ENCODE assay signal across 17 cellular contexts in the genomic region with DNA sequence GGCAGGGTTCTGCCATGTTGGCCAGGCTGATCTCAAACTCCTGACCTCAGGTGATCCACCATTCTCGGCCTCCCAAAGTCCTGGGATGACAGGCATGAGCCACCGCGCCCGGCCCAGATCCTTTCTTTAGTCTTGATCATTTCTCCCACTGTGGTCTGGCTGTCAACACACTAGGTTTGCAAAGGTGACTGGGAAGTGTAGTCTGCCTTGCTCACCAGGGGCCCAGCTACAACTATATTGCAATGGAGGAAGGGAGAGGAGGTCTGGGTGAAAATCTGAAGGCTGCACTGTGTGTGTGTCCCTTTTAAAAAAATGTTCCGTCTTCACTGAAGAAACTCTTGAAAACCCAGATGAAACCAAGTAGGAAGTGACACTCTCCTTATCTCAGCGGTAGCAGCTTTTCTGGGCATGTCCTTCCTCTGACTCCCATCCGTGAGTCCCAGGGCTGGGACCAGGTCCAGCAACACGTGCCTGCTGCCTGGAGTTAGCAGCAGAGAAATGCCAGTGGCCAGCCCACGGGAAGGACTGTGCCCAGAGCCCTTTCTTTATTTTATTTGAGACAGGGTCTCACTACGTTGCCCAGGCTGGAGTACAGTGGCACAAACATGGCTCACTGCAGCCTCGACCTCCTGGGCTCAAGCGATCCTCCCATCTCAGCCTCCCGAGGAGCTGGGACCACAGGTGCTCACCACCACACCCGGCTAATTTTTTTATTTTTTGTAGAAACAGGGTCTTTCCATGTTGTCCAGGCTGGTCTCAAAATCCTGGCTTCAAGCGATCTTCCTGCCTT. TPM values are rescaled to one million over a fixed set of nuclear protein-coding genes. Genes with fewer than 3 reads are reported as not detected.
DNase-seq lines count a peak whose midpoint lies in the region; ATAC-seq and TF ChIP-seq lines count a peak whose summit lies in the region.
"Had no signal": no experiment of that assay in that cellular context is flagged by ENCODE, and none has a peak within 500 bp of the region (broad histone marks: within the 10 kb centered on the region; RNA-seq: fewer than 3 reads in every experiment).

No MANE protein-coding gene starts in this region.

- no peak overlapping the region for H3K9ac ChIP-seq in GM23248
- H3K9ac ChIP-seq in PC-3 (ENCODE audit: low read length), result no peak overlapping the region

- H3K36me3 Mint-ChIP-seq in activated T-helper 17 cell treated with anti-CD3 and anti-CD28 coated beads, Interleukin-2, amount 50 U/mL, for 72 hours (ENCODE audit: low read depth), result no peaks in the 10 kb centered on the region
- H3K36me3 Mint-ChIP-seq in activated T-cell treated with anti-CD3 and anti-CD28 coated beads, Interleukin-2, amount 50 U/mL, for 4 hours (ENCODE audit: insufficient read depth), result peaks cover 2% of the 10 kb centered on the region

- H4K20me1 ChIP-seq in GM23248 (ENCODE audit: insufficient read depth) (no peaks in the 10 kb centered on the region), PC-3 (ENCODE audit: low read length) (no peaks in the 10 kb centered on the region)

- in situ Hi-C loops in GM23248 (cut with MboI), result no loop called here

- H3K4me1 ChIP-seq in GM23248 (ENCODE audit: insufficient read depth) (no peaks in the 10 kb centered on the region), PC-3 (ENCODE audit: insufficient read depth, low read length) (no peaks in the 10 kb centered on the region)
- H3K4me1 ChIP-seq: Peyer's patch had no signal

- H3K27ac ChIP-seq in GM23248, result no peak overlapping the region
- H3K27ac ChIP-seq in PC-3 (ENCODE audit: low read length), result no peak overlapping the region
- H3K27ac ChIP-seq: Peyer's patch had no signal

- POLR2A ChIA-PET in PC-3 (lab: Charles Lee; ENCODE audit: unreplicated experiment), result no interaction called here

- H3K9me3 ChIP-seq in GM23248 (ENCODE audit: low read depth) (no peaks in the 10 kb centered on the region), PC-3 (ENCODE audit: low read length) (peaks cover 6% of the 10 kb centered on the region; the same call in 1 of the 2 replicates)

- H3K79me2 ChIP-seq in GM23248 (ENCODE audit: insufficient read depth) (no peaks in the 10 kb centered on the region), PC-3 (ENCODE audit: low read length) (no peaks in the 10 kb centered on the region)

- no peaks in the 10 kb centered on the region for H3K9me2 ChIP-seq in GM23248 (ENCODE audit: insufficient read depth)
- no peaks in the 10 kb centered on the region for H3K9me2 ChIP-seq in PC-3 (replicated peaks; ENCODE audit: low read length)

- intact Hi-C loops in PC-3 (cut with micrococcal nuclease), result no loop called here

- peak; percentile 40; the same call in 1 of the 2 replicates for ATAC-seq in PC-3
- peak; percentile 34 for ATAC-seq in esophagus mucosa
- no peak for ATAC-seq in activated CD4-positive, CD25-positive, alpha-beta regulatory T cell treated with anti-CD3 and anti-CD28 coated beads, Interleukin-2, amount 50 U/mL, for 24 hours
- ATAC-seq in activated T-helper 17 cell treated with anti-CD3 and anti-CD28 coated beads, Interleukin-2, amount 50 U/mL, for 72 hours (replicated peaks), result no peak
- ATAC-seq in activated T-cell treated with anti-CD3 and anti-CD28 coated beads, Interleukin-2, amount 50 U/mL, for 4 hours, result no peak
- ATAC-seq: HCT116 had no signal

- H3K27me3 ChIP-seq in GM23248 (replicated peaks; ENCODE audit: insufficient read depth) (no peaks in the 10 kb centered on the region), PC-3 (ENCODE audit: low read length) (peaks cover 14% of the 10 kb centered on the region)
- H3K27me3 ChIP-seq: Peyer's patch had no signal

- CTCF ChIA-PET in PC-3 (lab: Charles Lee), result no interaction called here

- 45 to 52% methylated on average over 15 of the region's 15 CpGs for WGBS in GM23248 (ENCODE audit: low coverage in 1 of 2, low lambda C conversion rate in 2 of 2, missing lambda C conversion rate in 2 of 2), 2 experiments

- DNase-seq in GM23248 (peak; percentile 46), PC-3 (no peak), lung microvascular endothelial cell (ENCODE audit: low read depth in 2 of 2) (peak; percentile 37 to 46)
- DNase-seq in stimulated activated CD4-positive, alpha-beta T cell treated with anti-CD3 and anti-CD28 coated beads, Interleukin-2, amount 100 ng/mL, for 24 hours, result no peak
- no peak for DNase-seq in activated T-cell treated with anti-CD3 and anti-CD28 coated beads, Interleukin-2, amount 50 U/mL, for 4 hours
- DNase-seq: activated CD4-positive, CD25-positive, alpha-beta regulatory T cell; cerebellar nuclear complex; effector memory CD4-positive, alpha-beta T cell; MM.1S; Peyer's patch; stimulated activated CD4-positive, alpha-beta T cell treated with anti-CD3 and anti-CD28 coated beads, Interleukin-4, amount 100 ng/mL, for 1 hour; substantia nigra had no signal

- H3K4me1 Mint-ChIP-seq in activated T-helper 17 cell treated with anti-CD3 and anti-CD28 coated beads, Interleukin-2, amount 50 U/mL, for 72 hours, result peaks cover 6% of the 10 kb centered on the region
- peaks cover 6% of the 10 kb centered on the region for H3K4me1 Mint-ChIP-seq in activated T-cell treated with anti-CD3 and anti-CD28 coated beads, Interleukin-2, amount 50 U/mL, for 4 hours (ENCODE audit: low read depth)

- no peak overlapping the region for H3K4me2 ChIP-seq in GM23248 (ENCODE audit: unreplicated experiment)
- H3K4me2 ChIP-seq in PC-3 (ENCODE audit: low read length), result no peak overlapping the region

- H3K4me3 ChIP-seq in GM23248 (no peak overlapping the region), PC-3 (ENCODE audit: low read length) (no peak overlapping the region)
- H3K4me3 ChIP-seq: Peyer's patch had no signal

- H3K27me3 Mint-ChIP-seq in activated T-helper 17 cell treated with anti-CD3 and anti-CD28 coated beads, Interleukin-2, amount 50 U/mL, for 72 hours, result no peaks in the 10 kb centered on the region
- no peaks in the 10 kb centered on the region for H3K27me3 Mint-ChIP-seq in activated T-cell treated with anti-CD3 and anti-CD28 coated beads, Interleukin-2, amount 50 U/mL, for 4 hours (ENCODE audit: low read depth)

- no TSS peak for BruUV-seq in PC-3 (replicated peaks; lab: Mats Ljungman, UMichigan)

- H3K36me3 ChIP-seq in GM23248 (ENCODE audit: low read depth) (no peaks in the 10 kb centered on the region), PC-3 (ENCODE audit: low read depth, low read length) (no peaks in the 10 kb centered on the region)
- H3K36me3 ChIP-seq: Peyer's patch had no signal

- no peaks in the 10 kb centered on the region for H3K9me3 Mint-ChIP-seq in activated T-helper 17 cell treated with anti-CD3 and anti-CD28 coated beads, Interleukin-2, amount 50 U/mL, for 72 hours
- peaks cover 6% of the 10 kb centered on the region for H3K9me3 Mint-ChIP-seq in activated T-cell treated with anti-CD3 and anti-CD28 coated beads, Interleukin-2, amount 50 U/mL, for 4 hours

- no peak for TF ChIP-seq CTCF in PC-3 (conservative IDR thresholded peaks at IDR 0.05; ENCODE audit: low read depth, low read length)

- no peak overlapping the region for H3K4me3 Mint-ChIP-seq in activated T-helper 17 cell treated with anti-CD3 and anti-CD28 coated beads, Interleukin-2, amount 50 U/mL, for 72 hours
- H3K4me3 Mint-ChIP-seq in activated T-cell treated with anti-CD3 and anti-CD28 coated beads, Interleukin-2, amount 50 U/mL, for 4 hours, result no peak overlapping the region

- H2AFZ ChIP-seq in GM23248 (no peak overlapping the region), PC-3 (ENCODE audit: low read length) (no peak overlapping the region)

- no peaks in the 10 kb centered on the region for H3F3A ChIP-seq in GM23248 (ENCODE audit: insufficient read depth)
- no peaks in the 10 kb centered on the region for H3F3A ChIP-seq in PC-3 (ENCODE audit: low read length, unreplicated experiment)

- H3K27ac Mint-ChIP-seq in activated T-helper 17 cell treated with anti-CD3 and anti-CD28 coated beads, Interleukin-2, amount 50 U/mL, for 72 hours, result no peak overlapping the region

RNA-seq across cellular contexts. Expression of a gene that starts 17.8 kb away (rescaled TPM):
- not detected in 2 replicates for total RNA-seq in GM23248 (2014; rRNA removed; shearing (Covaris generic))
- polyA plus RNA-seq in GM23248 (2016; fragmentation: Nextera tagmentation; extraction: Ambion mirVana), result not detected in 2 replicates
- total RNA-seq in PC-3 (2014; rRNA removed) (not detected in 2 replicates), esophagus mucosa (0.16 TPM), lung microvascular endothelial cell (under 0.01 and 0.44 TPM in 2 replicates)
- under 1 TPM; 0.11 to 0.53 TPM for total RNA-seq in activated T-helper 17 cell treated with anti-CD3 and anti-CD28 coated beads, Interleukin-2, amount 50 U/mL, for 72 hours
- total RNA-seq in activated T-cell treated with anti-CD3 and anti-CD28 coated beads, Interleukin-2, amount 50 U/mL, for 4 hours, result not detected

RNA-seq across cellular contexts. Expression of a gene that starts 34.1 kb away (rescaled TPM):
- total RNA-seq in GM23248 (2014; rRNA removed; shearing (Covaris generic)), result not detected in 2 replicates
- polyA plus RNA-seq in GM23248 (2016; fragmentation: Nextera tagmentation; extraction: Ambion mirVana), result not detected in 2 replicates
- total RNA-seq in PC-3 (2014; rRNA removed) (not detected in 2 replicates), esophagus mucosa (not detected), lung microvascular endothelial cell (not detected in 2 replicates)
- 1 to 10 TPM in 1 of 2 donors, under 1 TPM in 1; 0.19 to 1.6 TPM for total RNA-seq in activated T-helper 17 cell treated with anti-CD3 and anti-CD28 coated beads, Interleukin-2, amount 50 U/mL, for 72 hours
- not detected for total RNA-seq in activated T-cell treated with anti-CD3 and anti-CD28 coated beads, Interleukin-2, amount 50 U/mL, for 4 hours
- total RNA-seq: Peyer's patch had no signal

RNA-seq across cellular contexts. Expression of a gene that starts 53.5 kb away (rescaled TPM):
- not detected in 2 replicates for total RNA-seq in GM23248 (2014; rRNA removed; shearing (Covaris generic))
- 0.10 TPM in 1 of 2 replicates, not detected in the other for polyA plus RNA-seq in GM23248 (2016; fragmentation: Nextera tagmentation; extraction: Ambion mirVana)
- total RNA-seq in PC-3 (2014; rRNA removed) (not detected in 2 replicates), esophagus mucosa (not detected), lung microvascular endothelial cell (not detected in 2 replicates)
- not detected for total RNA-seq in activated T-helper 17 cell treated with anti-CD3 and anti-CD28 coated beads, Interleukin-2, amount 50 U/mL, for 72 hours
- not detected for total RNA-seq in activated T-cell treated with anti-CD3 and anti-CD28 coated beads, Interleukin-2, amount 50 U/mL, for 4 hours
- total RNA-seq: activated CD8-positive, alpha-beta memory T cell treated with anti-CD3 and anti-CD28 coated beads for 36 hours; Peyer's patch had no signal

RNA-seq across cellular contexts. Expression of a gene that starts 59.1 kb away (rescaled TPM):
- total RNA-seq in GM23248 (2014; rRNA removed; shearing (Covaris generic)), result not detected in 2 replicates
- not detected in 2 replicates for polyA plus RNA-seq in GM23248 (2016; fragmentation: Nextera tagmentation; extraction: Ambion mirVana)
- total RNA-seq in PC-3 (2014; rRNA removed), result not detected in 2 replicates
- not detected for total RNA-seq in esophagus mucosa
- total RNA-seq in lung microvascular endothelial cell, result not detected in 2 replicates
- not detected for total RNA-seq in activated T-helper 17 cell treated with anti-CD3 and anti-CD28 coated beads, Interleukin-2, amount 50 U/mL, for 72 hours
- total RNA-seq in activated T-cell treated with anti-CD3 and anti-CD28 coated beads, Interleukin-2, amount 50 U/mL, for 4 hours, result not detected
- total RNA-seq: activated CD8-positive, alpha-beta memory T cell treated with anti-CD3 and anti-CD28 coated beads for 36 hours had no signal

Comparison
In these comparisons a context has a peak if more than half of its experiments do, and no peak if none do; other contexts are left out.
1. DNase-seq: peak in GM23248 (single experiment) and lung microvascular endothelial cell (2 of 2); none in PC-3 (single experiment), stimulated activated CD4-positive, alpha-beta T cell treated with anti-CD3 and anti-CD28 coated beads, Interleukin-2, amount 100 ng/mL, for 24 hours (0 of 2) and activated T-cell treated with anti-CD3 and anti-CD28 coated beads, Interleukin-2, amount 50 U/mL, for 4 hours (single experiment).
2. ATAC-seq: peak in PC-3 (single experiment) and esophagus mucosa (single experiment); none in activated CD4-positive, CD25-positive, alpha-beta regulatory T cell treated with anti-CD3 and anti-CD28 coated beads, Interleukin-2, amount 50 U/mL, for 24 hours (0 of 2), activated T-helper 17 cell treated with anti-CD3 and anti-CD28 coated beads, Interleukin-2, amount 50 U/mL, for 72 hours (single experiment) and activated T-cell treated with anti-CD3 and anti-CD28 coated beads, Interleukin-2, amount 50 U/mL, for 4 hours (0 of 2).